In the genomic region with DNA sequence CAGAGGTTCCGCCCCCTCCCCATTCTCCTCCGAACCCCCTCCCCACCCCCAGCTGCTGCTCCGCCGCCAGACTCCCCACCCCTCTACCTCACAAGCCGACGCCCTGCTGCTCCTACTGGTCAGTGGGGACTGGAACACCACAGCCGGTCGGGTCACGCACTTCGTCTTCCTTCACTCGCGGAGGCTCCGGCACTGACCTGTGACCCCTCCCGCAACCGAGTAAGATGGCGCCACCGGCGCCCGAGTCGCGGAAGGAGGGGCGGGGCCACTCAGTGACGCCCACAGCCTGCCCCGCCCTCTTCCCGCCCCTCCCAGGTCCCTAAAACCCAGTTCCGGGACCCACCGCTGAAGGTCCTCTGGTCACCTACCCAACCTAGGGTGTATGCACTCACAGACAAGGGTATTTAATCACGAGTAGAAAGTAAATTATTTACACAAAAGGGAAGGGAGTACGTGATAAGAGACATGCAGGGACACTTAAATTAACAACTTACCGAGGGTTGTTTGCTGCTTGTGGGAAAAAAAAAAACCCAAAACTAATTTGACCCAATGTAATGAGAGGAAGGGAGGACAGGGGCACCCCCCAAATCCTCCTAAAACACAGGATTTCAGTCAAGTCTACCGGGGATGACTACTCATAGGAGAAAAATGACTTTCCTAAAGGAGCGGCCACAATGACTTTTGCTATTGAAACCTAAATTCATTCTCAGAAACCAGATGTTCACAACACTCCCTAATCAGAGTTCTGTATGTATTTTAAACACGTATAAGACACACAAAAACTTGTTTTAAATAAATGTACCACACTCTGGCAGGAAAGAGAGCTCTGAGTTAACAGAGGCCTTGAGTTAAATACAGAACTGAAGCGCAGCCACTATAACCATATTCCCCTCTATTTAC, we compare ENCODE assay signal across 8 cellular contexts. TPM values are rescaled to one million over a fixed set of nuclear protein-coding genes. Genes with fewer than 3 reads are reported as not detected.
DNase-seq lines count a peak whose midpoint lies in the region; ATAC-seq and TF ChIP-seq lines count a peak whose summit lies in the region.

A gene with protein sequence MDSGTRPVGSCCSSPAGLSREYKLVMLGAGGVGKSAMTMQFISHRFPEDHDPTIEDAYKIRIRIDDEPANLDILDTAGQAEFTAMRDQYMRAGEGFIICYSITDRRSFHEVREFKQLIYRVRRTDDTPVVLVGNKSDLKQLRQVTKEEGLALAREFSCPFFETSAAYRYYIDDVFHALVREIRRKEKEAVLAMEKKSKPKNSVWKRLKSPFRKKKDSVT (minus strand): TSS at position 194 of the 900 bp plus-strand sequence. CDS start 588 bp downstream, outside the sequence.

- H3K27me3 Mint-ChIP-seq in T-helper 1 cell treated with Interleukin-12 subunit alpha and Interleukin-12 subunit beta and Interleukin-4 antibody, amounts not matched to agents 30 μg/mL and 1 μg/mL, for 36 hours (ENCODE audit: low read depth) = no peaks in the 10 kb centered on the region
- no peaks in the 10 kb centered on the region for H3K27me3 Mint-ChIP-seq in type B pancreatic cell

- H3K9me3 Mint-ChIP-seq in T-helper 1 cell treated with Interleukin-12 subunit alpha and Interleukin-12 subunit beta and Interleukin-4 antibody, amounts not matched to agents 30 μg/mL and 1 μg/mL, for 36 hours = no peaks in the 10 kb centered on the region
- H3K9me3 Mint-ChIP-seq in type B pancreatic cell = no peaks in the 10 kb centered on the region

- peak within 1 kb of the TSS; percentile 98 for H3K27ac Mint-ChIP-seq in T-helper 1 cell treated with Interleukin-12 subunit alpha and Interleukin-12 subunit beta and Interleukin-4 antibody, amounts not matched to agents 30 μg/mL and 1 μg/mL, for 36 hours
- H3K27ac Mint-ChIP-seq in type B pancreatic cell = peak within 1 kb of the TSS; percentile 98

- intact Hi-C loops in adrenal gland (cut with DNase I) (loop anchor here in 1 of 2 donors (10.0 kb wide), 1 partner anchor 67 kb away; no protein-coding TSS in a partner anchor), heart right ventricle (cut with DNase I) (loop anchor here in 5 of 10 donors (2.0 to 5.0 kb wide), 3 partner anchors 49 to 54 kb away; a partner anchor contains a TSS), posterior cingulate gyrus (cut with DNase I) (loop anchor here (2.0 kb wide), 1 partner anchor 55 kb away; a partner anchor contains a TSS)

- TF ChIP-seq CTCF in GM12865 (IDR thresholded peaks at IDR 0.05; ENCODE audit: insufficient read depth, low read depth, low read length, missing control alignments) = no peak
- TF ChIP-seq CTCF in adrenal gland (IDR thresholded peaks at IDR 0.05) = peak in 4 of 6 experiments; percentile 18 to 38 (median 26)
- TF ChIP-seq CTCF in heart right ventricle (IDR thresholded peaks at IDR 0.05) = peak in 1 of 9 donors; percentile 12
- TF ChIP-seq CTCF in type B pancreatic cell (conservative IDR thresholded peaks at IDR 0.05) = peak; percentile 54

- H3K4me1 ChIP-seq in adrenal gland (replicated peaks in 1 of 2) (peaks cover 6 to 11% of the 10 kb centered on the region in 2 donors), heart right ventricle (peaks cover 2 to 29% (median 12%) of the 10 kb centered on the region in 9 donors)

- H3K36me3 ChIP-seq in adrenal gland (replicated peaks in 1 of 2) (peaks cover 0 to 71% of the 10 kb centered on the region in 2 donors), heart right ventricle (peaks cover 0 to 85% (median 55%) of the 10 kb centered on the region in 9 donors)

- TF ChIP-seq POLR2A in adrenal gland (IDR thresholded peaks at IDR 0.05) = peak; percentile 23 to 42

- H3K9me3 ChIP-seq in adrenal gland (replicated peaks in 1 of 3) (no peaks in the 10 kb centered on the region), heart right ventricle (no peaks in the 10 kb centered on the region)

- H3K27ac ChIP-seq in adrenal gland (peak within 1 kb of the TSS in 4 of 5 donors; percentile 73 to 90 (median 82)), heart right ventricle (peak within 1 kb of the TSS; percentile 70 to 96 (median 92))

- peak; percentile 92 for DNase-seq in GM12865 (ENCODE audit: low read depth)
- peak; percentile 78 for DNase-seq in NCI-H1092 treated with DMSO at 0.1 percent for 48 hours (lab: John Stamatoyannopoulos, UW)
- DNase-seq in adrenal gland = peak; percentile 85 to 92 (median 88)
- DNase-seq in heart right ventricle = peak; percentile 88 to 89
- DNase-seq in posterior cingulate gyrus = peak; percentile 66 to 97 (median 84)
- peak; percentile 82 for DNase-seq in type B pancreatic cell (ENCODE audit: extremely low spot score, unreplicated experiment)

- 6 to 20% (median 7%) methylated on average over 10 to 34 of the region's 34 CpGs for WGBS in adrenal gland, 4 donors
- 6 to 8% methylated on average over 34 of the region's 34 CpGs for WGBS in heart right ventricle, 2 donors

- H3K27me3 ChIP-seq in adrenal gland = no peaks in the 10 kb centered on the region
- no peaks in the 10 kb centered on the region for H3K27me3 ChIP-seq in heart right ventricle

- peak; percentile 77 for ATAC-seq in HG02588 (IDR thresholded peaks at IDR 0.05; ENCODE audit: unreplicated experiment)
- ATAC-seq in heart right ventricle = peak; percentile 97 to 99 (median 98)

- peaks cover 24% of the 10 kb centered on the region for H3K36me3 Mint-ChIP-seq in T-helper 1 cell treated with Interleukin-12 subunit alpha and Interleukin-12 subunit beta and Interleukin-4 antibody, amounts not matched to agents 30 μg/mL and 1 μg/mL, for 36 hours (ENCODE audit: low read depth)
- H3K36me3 Mint-ChIP-seq in type B pancreatic cell = peaks cover 12% of the 10 kb centered on the region

- H3K4me3 Mint-ChIP-seq in T-helper 1 cell treated with Interleukin-12 subunit alpha and Interleukin-12 subunit beta and Interleukin-4 antibody, amounts not matched to agents 30 μg/mL and 1 μg/mL, for 36 hours = peak within 1 kb of the TSS; percentile 99
- peak within 1 kb of the TSS; percentile 92 for H3K4me3 Mint-ChIP-seq in type B pancreatic cell

- H3K4me3 ChIP-seq in GM12865 (ENCODE audit: low read depth, low read length) = peak within 1 kb of the TSS; percentile 82
- H3K4me3 ChIP-seq in adrenal gland = peak within 1 kb of the TSS; percentile 21 to 78 (median 62)
- H3K4me3 ChIP-seq in heart right ventricle = peak within 1 kb of the TSS; percentile 60 to 85 (median 77)

- peaks cover 25% of the 10 kb centered on the region for H3K4me1 Mint-ChIP-seq in T-helper 1 cell treated with Interleukin-12 subunit alpha and Interleukin-12 subunit beta and Interleukin-4 antibody, amounts not matched to agents 30 μg/mL and 1 μg/mL, for 36 hours (ENCODE audit: low read depth)
- peaks cover 20% of the 10 kb centered on the region for H3K4me1 Mint-ChIP-seq in type B pancreatic cell (ENCODE audit: unreplicated experiment)

RNA-seq across cellular contexts. Expression of the gene that starts here (rescaled TPM):
- total RNA-seq in adrenal gland (10 to 100 TPM; 19.4 to 39.5 (median 31.2) TPM), heart right ventricle (10 to 100 TPM; 12.8 to 32.3 (median 21.9) TPM), type B pancreatic cell (ENCODE audit: low replicate concordance) (35.3 and 45.4 TPM in 2 replicates)
- polyA plus RNA-seq in adrenal gland (10 to 100 TPM; 10.3 to 18.2 (median 16.2) TPM), heart right ventricle (10 to 100 TPM; 11.5 to 17.0 TPM)

Comparison
In these comparisons a context has a peak if more than half of its experiments do, and no peak if none do; other contexts are left out.
1. Peak in every context shown above with its lines: DNase-seq, ATAC-seq, H3K4me3 ChIP-seq and H3K27ac ChIP-seq.